8 cellular contexts compared by ENCODE assay signal in genomic region chr20:11917663-11918062, GRCh38. TPM values are rescaled to one million over a fixed set of nuclear protein-coding genes. Genes with fewer than 3 reads are reported as not detected.
A peak's percentile ranks its signal among the peaks of the same experiment; 100 is the strongest.
DNase-seq lines count a peak whose midpoint lies in the region; ATAC-seq and TF ChIP-seq lines count a peak whose summit lies in the region.

Gene BTBD3, plus strand, starts transcription at chr20:11917893. Its CDS starts 383 bp downstream, at chr20:11918276.

- H3K27ac ChIP-seq in Peyer's patch, result peak within 1 kb of the TSS in 2 of 4 donors; percentile 4 to 44
- peak within 1 kb of the TSS; percentile 29 to 49 for H3K27ac ChIP-seq in esophagus (ENCODE audit: low read depth in 2 of 2, low read length in 1 of 2)
- peak within 1 kb of the TSS; percentile 16 for H3K27ac ChIP-seq in muscle layer of colon (ENCODE audit: low read depth, low read length)

- H3K4me1 ChIP-seq in Peyer's patch (peaks cover 0 to 10% (median 0%) of the 10 kb centered on the region in 4 donors), esophagus (ENCODE audit: control insufficient read depth in 2 of 2, insufficient read depth in 2 of 2, low read length in 1 of 2) (peaks cover 0 to 2% of the 10 kb centered on the region in 2 donors), muscle layer of colon (ENCODE audit: insufficient read depth, low read length) (peaks cover 26% of the 10 kb centered on the region)

- H3K27me3 ChIP-seq in Peyer's patch, result no peaks in the 10 kb centered on the region
- H3K27me3 ChIP-seq in esophagus (ENCODE audit: control insufficient read depth in 1 of 2, insufficient read depth in 2 of 2, low read length in 2 of 2), result no peaks in the 10 kb centered on the region
- no peaks in the 10 kb centered on the region for H3K27me3 ChIP-seq in muscle layer of colon (ENCODE audit: control insufficient read depth in 1 of 2, insufficient read depth in 2 of 2, low read length in 2 of 2)

- DNase-seq in Peyer's patch (peak in 2 of 3 donors; percentile 17 to 67), dedifferentiated amniotic fluid mesenchymal stem cell (ENCODE audit: extremely low spot score) (no peak)

- 8 to 16% methylated on average over 4 of the region's 4 CpGs for WGBS in esophagus, 2 donors

- ATAC-seq in GM18868 (IDR thresholded peaks at IDR 0.05; ENCODE audit: unreplicated experiment), result peak; percentile 91
- peak; percentile 94 for ATAC-seq in HG03196 (IDR thresholded peaks at IDR 0.05; ENCODE audit: unreplicated experiment)
- ATAC-seq in GM19455 (IDR thresholded peaks at IDR 0.05; ENCODE audit: unreplicated experiment), result no peak
- no peak for ATAC-seq in GM19452 (IDR thresholded peaks at IDR 0.05; ENCODE audit: unreplicated experiment)

- peak in 1 of 2 donors; percentile 27 for TF ChIP-seq POLR2A in Peyer's patch (IDR thresholded peaks at IDR 0.05)

- TF ChIP-seq CTCF in Peyer's patch (IDR thresholded peaks at IDR 0.05), result peak in 1 of 6 experiments; percentile 15

- H3K36me3 ChIP-seq in Peyer's patch (peaks cover 0 to 4% (median 0%) of the 10 kb centered on the region in 3 donors), esophagus (ENCODE audit: control insufficient read depth in 2 of 2, insufficient read depth in 2 of 2, low read length in 1 of 2) (no peaks in the 10 kb centered on the region), muscle layer of colon (ENCODE audit: insufficient read depth, low read length) (peaks cover 1% of the 10 kb centered on the region)

- peak within 1 kb of the TSS in 2 of 4 donors; percentile 16 to 26 for H3K4me3 ChIP-seq in Peyer's patch
- peak within 1 kb of the TSS; percentile 18 to 45 for H3K4me3 ChIP-seq in esophagus (ENCODE audit: low read depth in 1 of 2, low read length in 2 of 2)
- H3K4me3 ChIP-seq in muscle layer of colon (ENCODE audit: low read depth in 1 of 2, low read length in 2 of 2), result peak within 1 kb of the TSS in 1 of 2 donors; percentile 48

- H3K9me3 ChIP-seq in Peyer's patch, result no peaks in the 10 kb centered on the region
- H3K9me3 ChIP-seq in esophagus (ENCODE audit: control insufficient read depth in 2 of 2, insufficient read depth in 1 of 2, low read depth in 1 of 2, low read length in 1 of 2), result no peaks in the 10 kb centered on the region
- H3K9me3 ChIP-seq in muscle layer of colon (ENCODE audit: low read length), result no peaks in the 10 kb centered on the region

- peak within 1 kb of the TSS; percentile 11 for H3K9ac ChIP-seq in muscle layer of colon (ENCODE audit: low read length)

RNA-seq across cellular contexts. Expression of gene BTBD3, which starts in this region (rescaled TPM):
- total RNA-seq in Peyer's patch, result 10 to 100 TPM; 25.6 to 47.6 (median 43.8) TPM
- 1 to 10 TPM; 4.4 to 4.9 TPM for polyA plus RNA-seq in esophagus

Comparison
In these comparisons a context has a peak if more than half of its experiments do, and no peak if none do; other contexts are left out.
1. ATAC-seq: peak in GM18868 (single experiment) and HG03196 (single experiment); none in GM19455 (single experiment) and GM19452 (single experiment).